In genomic region chr11:11849127-11849746, GRCh38 we compare ENCODE assay signal across 8 cellular contexts. TPM values are rescaled to one million over a fixed set of nuclear protein-coding genes. Genes with fewer than 3 reads are reported as not detected.
DNase-seq lines count a peak whose midpoint lies in the region; ATAC-seq and TF ChIP-seq lines count a peak whose summit lies in the region.

No MANE protein-coding gene starts in this region.

- no peaks in the 10 kb centered on the region for H3K9me3 ChIP-seq in PC-9 (ENCODE audit: insufficient read depth, low read depth)
- H3K9me3 ChIP-seq in gastroesophageal sphincter, result no peaks in the 10 kb centered on the region
- H3K9me3 ChIP-seq in psoas muscle, result no peaks in the 10 kb centered on the region

- TF ChIP-seq EP300 in gastroesophageal sphincter (IDR thresholded peaks at IDR 0.05), result no peak

- H3K9me2 ChIP-seq in PC-9 (ENCODE audit: insufficient read depth), result no peaks in the 10 kb centered on the region

- 36 to 44% methylated on average over 3 of the region's 3 CpGs for WGBS in gastroesophageal sphincter (ENCODE audit: low coverage in 1 of 2), 2 donors
- 38 to 48% (median 42%) methylated on average over 3 of the region's 3 CpGs for WGBS in psoas muscle, 3 donors

- H2AFZ ChIP-seq in PC-9, result no peak overlapping the region

- H3K4me3 Mint-ChIP-seq in activated T-helper 1 cell treated with anti-CD3 and anti-CD28 coated beads, Interleukin-12 subunit alpha, Interleukin-12 subunit beta, Interleukin-2, Interleukin-4 antibody, amounts not matched to agents 30 ng/mL and 10 ng/mL and 1 ng/mL, durations not matched to agents 14 hours and 24 hours and 36 hours, result no peak overlapping the region

- H3F3A ChIP-seq in PC-9 (ENCODE audit: insufficient read depth, low read depth), result peaks cover 13% of the 10 kb centered on the region; the same call in 1 of the 2 replicates

- H3K27ac ChIP-seq in PC-9 (no peak overlapping the region), gastroesophageal sphincter (peak overlapping the region in 3 of 4 donors; percentile 42 to 53 (median 51)), psoas muscle (peak overlapping the region; percentile 43)

- intact Hi-C loops in PC-9 (cut with micrococcal nuclease; ENCODE audit: unreplicated experiment) (loop anchor here (2.0 to 10.0 kb wide), 2 partner anchors 50 to 436 kb away; no protein-coding TSS in a partner anchor), psoas muscle (cut with DNase I) (loop anchor here in 1 of 2 donors (10.0 kb wide), 1 partner anchor 46 kb away; no protein-coding TSS in a partner anchor)
- intact Hi-C loops in activated T-helper 1 cell treated with anti-CD3 and anti-CD28 coated beads, Interleukin-12 subunit alpha, Interleukin-12 subunit beta, Interleukin-2, Interleukin-4 antibody, amounts not matched to agents 30 ng/mL and 10 ng/mL and 1 ng/mL, durations not matched to agents 14 hours and 24 hours and 36 hours (cut with micrococcal nuclease), result loop anchor here (1.0 to 10.0 kb wide), 5 partner anchors 8 to 1426 kb away; partner anchors contain the start of genes BMAL1, TEAD1 and USP47

- H3K9me3 Mint-ChIP-seq in activated T-helper 1 cell treated with anti-CD3 and anti-CD28 coated beads, Interleukin-12 subunit alpha, Interleukin-12 subunit beta, Interleukin-2, Interleukin-4 antibody, amounts not matched to agents 30 ng/mL and 10 ng/mL and 1 ng/mL, durations not matched to agents 14 hours and 24 hours and 36 hours, result no peaks in the 10 kb centered on the region

- peaks cover 44% of the 10 kb centered on the region for H3K4me1 Mint-ChIP-seq in activated T-helper 1 cell treated with anti-CD3 and anti-CD28 coated beads, Interleukin-12 subunit alpha, Interleukin-12 subunit beta, Interleukin-2, Interleukin-4 antibody, amounts not matched to agents 30 ng/mL and 10 ng/mL and 1 ng/mL, durations not matched to agents 14 hours and 24 hours and 36 hours (ENCODE audit: low read depth)

- peaks cover 2% of the 10 kb centered on the region for H3K27me3 Mint-ChIP-seq in activated T-helper 1 cell treated with anti-CD3 and anti-CD28 coated beads, Interleukin-12 subunit alpha, Interleukin-12 subunit beta, Interleukin-2, Interleukin-4 antibody, amounts not matched to agents 30 ng/mL and 10 ng/mL and 1 ng/mL, durations not matched to agents 14 hours and 24 hours and 36 hours (ENCODE audit: insufficient read depth)

- no peaks in the 10 kb centered on the region for H4K20me1 ChIP-seq in PC-9 (ENCODE audit: insufficient read depth)

- no peak overlapping the region for H3K27ac Mint-ChIP-seq in activated T-helper 1 cell treated with anti-CD3 and anti-CD28 coated beads, Interleukin-12 subunit alpha, Interleukin-12 subunit beta, Interleukin-2, Interleukin-4 antibody, amounts not matched to agents 30 ng/mL and 10 ng/mL and 1 ng/mL, durations not matched to agents 14 hours and 24 hours and 36 hours

- H3K79me2 ChIP-seq in PC-9 (ENCODE audit: low read depth), result peaks cover 93% of the 10 kb centered on the region

- H3K4me3 ChIP-seq in PC-9, result no peak overlapping the region
- no peak overlapping the region for H3K4me3 ChIP-seq in gastroesophageal sphincter
- H3K4me3 ChIP-seq in psoas muscle, result no peak overlapping the region

- BruUV-seq in PC-9 (replicated peaks; lab: Mats Ljungman, UMichigan), result no TSS peak

- CTCF ChIA-PET in PC-9 (lab: Charles Lee), result interaction anchor here (0.6 to 1.1 kb wide), 2 partner anchors 50 to 1061 kb away, joined by 3 to 4 read pairs; no protein-coding TSS in a partner anchor

- TF ChIP-seq CTCF in PC-9 (conservative IDR thresholded peaks at IDR 0.05) (peak; percentile 71), gastroesophageal sphincter (IDR thresholded peaks at IDR 0.05) (peak in 3 of 4 experiments; percentile 48 to 61 (median 54)), psoas muscle (IDR thresholded peaks at IDR 0.05) (peak; percentile 48)

- ATAC-seq in GM21360 (IDR thresholded peaks at IDR 0.05; ENCODE audit: unreplicated experiment) (peak; percentile 67), gastroesophageal sphincter (peak; percentile 46), psoas muscle (peak; percentile 74 to 94 (median 89))

- no peak overlapping the region for H3K4me2 ChIP-seq in PC-9

- peak; percentile 32 for DNase-seq in DMS79 (lab: John Stamatoyannopoulos, UW)
- DNase-seq in HPDE6-E6E7 (ENCODE audit: extremely low spot score), result peak; percentile 20
- peak; percentile 36 to 42 for DNase-seq in PC-9
- DNase-seq in activated T-helper 1 cell treated with anti-CD3 and anti-CD28 coated beads, Interleukin-12 subunit alpha, Interleukin-12 subunit beta, Interleukin-2, Interleukin-4 antibody, amounts not matched to agents 30 ng/mL and 10 ng/mL and 1 ng/mL, durations not matched to agents 14 hours and 24 hours and 36 hours (ENCODE audit: low spot score), result peak; percentile 47
- peak; percentile 22 to 66 for DNase-seq in psoas muscle
- DNase-seq in GM19238 (ENCODE audit: insufficient read length, low spot score), result no peak

- POLR2A ChIA-PET in PC-9 (lab: Charles Lee; ENCODE audit: unreplicated experiment), result no interaction called here

- no peak for TF ChIP-seq POLR2A in gastroesophageal sphincter (IDR thresholded peaks at IDR 0.05)

- H3K27me3 ChIP-seq in PC-9 (ENCODE audit: insufficient read depth, low read depth) (no peaks in the 10 kb centered on the region), gastroesophageal sphincter (no peaks in the 10 kb centered on the region), psoas muscle (ENCODE audit: insufficient read depth in 3 of 3, low read length in 2 of 3) (no peaks in the 10 kb centered on the region)

- H3K36me3 ChIP-seq in PC-9 (ENCODE audit: low read depth) (no peaks in the 10 kb centered on the region), gastroesophageal sphincter (no peaks in the 10 kb centered on the region), psoas muscle (ENCODE audit: insufficient read depth in 1 of 2, low read depth in 1 of 2) (no peaks in the 10 kb centered on the region)

- peaks cover 4% of the 10 kb centered on the region for H3K36me3 Mint-ChIP-seq in activated T-helper 1 cell treated with anti-CD3 and anti-CD28 coated beads, Interleukin-12 subunit alpha, Interleukin-12 subunit beta, Interleukin-2, Interleukin-4 antibody, amounts not matched to agents 30 ng/mL and 10 ng/mL and 1 ng/mL, durations not matched to agents 14 hours and 24 hours and 36 hours (ENCODE audit: low read depth)

- H3K4me1 ChIP-seq in PC-9 (replicated peaks; ENCODE audit: insufficient read depth), result peaks cover 35% of the 10 kb centered on the region
- peaks cover 27 to 97% (median 50%) of the 10 kb centered on the region in 3 donors for H3K4me1 ChIP-seq in gastroesophageal sphincter
- peaks cover 95% of the 10 kb centered on the region for H3K4me1 ChIP-seq in psoas muscle

RNA-seq across cellular contexts. Expression of gene USP47, which starts 7.5 kb away (rescaled TPM):
- total RNA-seq in PC-9 (2021) (22.4 and 24.2 TPM in 2 replicates), gastroesophageal sphincter (100 to 1,000 TPM in 3 of 4 donors, 10 to 100 TPM in 1; 84.7 to 156 (median 115) TPM), psoas muscle (100 to 1,000 TPM in 2 of 4 donors, 10 to 100 TPM in 2; 73.1 to 108 (median 90.6) TPM)
- total RNA-seq in activated T-helper 1 cell treated with anti-CD3 and anti-CD28 coated beads, Interleukin-12 subunit alpha, Interleukin-12 subunit beta, Interleukin-2, Interleukin-4 antibody, amounts not matched to agents 30 ng/mL and 10 ng/mL and 1 ng/mL, durations not matched to agents 14 hours and 24 hours and 36 hours, result 52.0 and 54.8 TPM in 2 replicates
- 100 to 1,000 TPM in 1 of 3 donors, 10 to 100 TPM in 2; 31.3 to 132 (median 57.3) TPM for polyA plus RNA-seq in psoas muscle
